In genomic region chr2:164935467-164935807, GRCh38 we compare ENCODE assay signal across 23 cellular contexts. TPM values are rescaled to one million over a fixed set of nuclear protein-coding genes. Genes with fewer than 3 reads are reported as not detected.
DNase-seq lines count a peak whose midpoint lies in the region; ATAC-seq and TF ChIP-seq lines count a peak whose summit lies in the region.
"Had no signal": no experiment of that assay in that cellular context is flagged by ENCODE, and none has a peak within 500 bp of the region (broad histone marks: within the 10 kb centered on the region; RNA-seq: fewer than 3 reads in every experiment).

No MANE protein-coding gene starts in this region.

- CTCF ChIA-PET in Calu3 (lab: Charles Lee): interaction anchor here (0.6 kb wide), 1 partner anchor 176 kb away, joined by 3 read pairs; no protein-coding TSS in a partner anchor

- peak overlapping the region; percentile 62 for H3K27ac Mint-ChIP-seq in Calu3 (ENCODE audit: unreplicated experiment)
- H3K27ac Mint-ChIP-seq in progenitor cell of endocrine pancreas: peak overlapping the region; percentile 91
- H3K27ac Mint-ChIP-seq: CD4-positive, alpha-beta memory T cell; HFFc6 had no signal

- no peak for ATAC-seq in HG02970 (IDR thresholded peaks at IDR 0.05; ENCODE audit: low FRiP score, unreplicated experiment)
- ATAC-seq: A549, Panc1 had no signal

- H3K36me3 Mint-ChIP-seq in Calu3 (ENCODE audit: insufficient read depth, unreplicated experiment) (peaks cover 5% of the 10 kb centered on the region), progenitor cell of endocrine pancreas (ENCODE audit: insufficient read depth) (peaks cover 18% of the 10 kb centered on the region)
- H3K36me3 Mint-ChIP-seq: CD4-positive, alpha-beta memory T cell had no signal

- peak overlapping the region; percentile 47 for H2AFZ ChIP-seq in fibroblast of lung (ENCODE audit: low read length)

- 90 to 100% methylated on average over 3 of the region's 3 CpGs for WGBS in esophagus squamous epithelium, 2 donors

- peak overlapping the region; percentile 18 for H3K4me3 Mint-ChIP-seq in Calu3 (ENCODE audit: low read depth, unreplicated experiment)
- no peak overlapping the region for H3K4me3 Mint-ChIP-seq in progenitor cell of endocrine pancreas (ENCODE audit: low read depth)
- H3K4me3 Mint-ChIP-seq: CD4-positive, alpha-beta memory T cell; HFFc6 had no signal

- no peaks in the 10 kb centered on the region for H4K20me1 ChIP-seq in fibroblast of lung (ENCODE audit: control insufficient read depth, extremely low read depth, insufficient read depth, low read length)

- intact Hi-C loops in Calu3 (cut with micrococcal nuclease; ENCODE audit: unreplicated experiment) (no loop called here), esophagus squamous epithelium (cut with DNase I) (no loop called here), cardiac septum (cut with DNase I) (no loop called here)

- H3K36me3 ChIP-seq in fibroblast of lung (ENCODE audit: control insufficient read depth, insufficient read depth, low read length) (no peaks in the 10 kb centered on the region), esophagus squamous epithelium (no peaks in the 10 kb centered on the region)

- no peak for TF ChIP-seq POLR2A in esophagus squamous epithelium (IDR thresholded peaks at IDR 0.05)

- peaks cover 2% of the 10 kb centered on the region for H3K9me3 Mint-ChIP-seq in Calu3 (ENCODE audit: low read depth, unreplicated experiment)
- H3K9me3 Mint-ChIP-seq in progenitor cell of endocrine pancreas (ENCODE audit: low read depth): peaks cover 22% of the 10 kb centered on the region

- H3K27me3 ChIP-seq in fibroblast of lung (ENCODE audit: control insufficient read depth, insufficient read depth, low read length) (no peaks in the 10 kb centered on the region), esophagus squamous epithelium (no peaks in the 10 kb centered on the region)

- no peak overlapping the region for H3K4me2 ChIP-seq in fibroblast of lung (ENCODE audit: extremely low read depth, insufficient read depth, low read length)
- H3K4me2 ChIP-seq: A549 had no signal

- H3K27ac ChIP-seq in VCaP (peak overlapping the region; percentile 90), fibroblast of lung (ENCODE audit: insufficient read depth, low read length) (no peak overlapping the region), esophagus squamous epithelium (no peak overlapping the region)
- H3K27ac ChIP-seq: A549, RWPE1 had no signal

- no peaks in the 10 kb centered on the region for H3K79me2 ChIP-seq in fibroblast of lung (ENCODE audit: control insufficient read depth, insufficient read depth, low read length)

- no peak overlapping the region for H3K9ac ChIP-seq in fibroblast of lung (ENCODE audit: insufficient read depth, low read length)

- no peaks in the 10 kb centered on the region for H3K9me3 ChIP-seq in fibroblast of lung (ENCODE audit: control insufficient read depth, insufficient read depth, low read depth, low read length)
- H3K9me3 ChIP-seq in esophagus squamous epithelium: no peaks in the 10 kb centered on the region
- H3K9me3 ChIP-seq: A549 had no signal

- H3K4me1 Mint-ChIP-seq in Calu3 (ENCODE audit: low read depth, unreplicated experiment) (peaks cover 35% of the 10 kb centered on the region), progenitor cell of endocrine pancreas (ENCODE audit: low read depth) (peaks cover 50% of the 10 kb centered on the region)
- H3K4me1 Mint-ChIP-seq: CD4-positive, alpha-beta memory T cell had no signal

- H3K4me1 ChIP-seq in fibroblast of lung (ENCODE audit: control insufficient read depth, extremely low read depth, insufficient read depth, low read length) (no peaks in the 10 kb centered on the region), esophagus squamous epithelium (peaks cover 0 to 9% (median 0%) of the 10 kb centered on the region in 3 donors)

- no peak for DNase-seq in Calu3
- DNase-seq in fibroblast of lung (ENCODE audit: low read depth in 2 of 2): no peak
- no peak for DNase-seq in progenitor cell of endocrine pancreas (ENCODE audit: low spot score, unreplicated experiment)
- DNase-seq in inferior parietal cortex (ENCODE audit: extremely low spot score): no peak
- DNase-seq in esophagus squamous epithelium (lab: John Stamatoyannopoulos, UW): no peak
- no peak for DNase-seq in cardiac septum (ENCODE audit: low spot score)
- DNase-seq: AML-193; C1 segment of cervical spinal cord; CD4-positive, alpha-beta memory T cell; H7; HFFc6; IMR-90; KG1; NCI-H187; NCI-H2171 treated with DMSO at 0.1 percent for 48 hours; SHP77 had no signal

- BruUV-seq in Calu3 (replicated peaks; lab: Mats Ljungman, UMichigan): no TSS peak

- H3K4me3 ChIP-seq in fibroblast of lung (replicated peaks in 1 of 4; ENCODE audit: control extremely low read depth in 1 of 4, insufficient read depth in 1 of 4, low read depth in 3 of 4, low read length in 4 of 4) (no peak overlapping the region), esophagus squamous epithelium (no peak overlapping the region)
- H3K4me3 ChIP-seq: A549 had no signal

- no peaks in the 10 kb centered on the region for H3K27me3 Mint-ChIP-seq in Calu3 (ENCODE audit: unreplicated experiment)
- no peaks in the 10 kb centered on the region for H3K27me3 Mint-ChIP-seq in progenitor cell of endocrine pancreas

- TF ChIP-seq CTCF in Calu3 (IDR thresholded peaks at IDR 0.05; ENCODE audit: unreplicated experiment) (no peak), VCaP (conservative IDR thresholded peaks at IDR 0.05) (no peak), fibroblast of lung (conservative IDR thresholded peaks at IDR 0.05 in 1 of 2, IDR thresholded peaks at IDR 0.05 in 1 of 2; ENCODE audit: low read depth in 1 of 2, low read length in 2 of 2) (no peak), progenitor cell of endocrine pancreas (IDR thresholded peaks at IDR 0.05; ENCODE audit: unreplicated experiment) (no peak), esophagus squamous epithelium (IDR thresholded peaks at IDR 0.05) (no peak)

RNA-seq across cellular contexts. Expression of gene SLC38A11, which starts 19.9 kb away (rescaled TPM):
- total RNA-seq in Calu3 (2022): 0.57 and 1.6 TPM in 2 replicates
- 0.26 and 0.50 TPM in 2 replicates for total RNA-seq in fibroblast of lung
- polyA plus RNA-seq in fibroblast of lung: 0.07 and 1.1 TPM in 2 replicates
- 0.17 TPM in 1 of 2 replicates, not detected in the other for polyA plus RNA-seq in fibroblast of lung (2012)
- polyA minus RNA-seq in fibroblast of lung (ENCODE audit: low replicate concordance): not detected in 2 replicates
- total RNA-seq in progenitor cell of endocrine pancreas: 16.6 and 20.1 TPM in 2 replicates
- total RNA-seq in esophagus squamous epithelium: 1 to 10 TPM in 1 of 4 donors, under 1 TPM in 2, not detected in 1; 0.47 to 2.5 (median 0.66) TPM
- total RNA-seq in cardiac septum: 0.51 TPM
- total RNA-seq: CD4-positive, alpha-beta memory T cell; H7; OCI-LY7; SK-MEL-5 had no signal
- polyA plus RNA-seq: CD4-positive, alpha-beta memory T cell had no signal
